25 cellular contexts compared by ENCODE assay signal in the genomic region with DNA sequence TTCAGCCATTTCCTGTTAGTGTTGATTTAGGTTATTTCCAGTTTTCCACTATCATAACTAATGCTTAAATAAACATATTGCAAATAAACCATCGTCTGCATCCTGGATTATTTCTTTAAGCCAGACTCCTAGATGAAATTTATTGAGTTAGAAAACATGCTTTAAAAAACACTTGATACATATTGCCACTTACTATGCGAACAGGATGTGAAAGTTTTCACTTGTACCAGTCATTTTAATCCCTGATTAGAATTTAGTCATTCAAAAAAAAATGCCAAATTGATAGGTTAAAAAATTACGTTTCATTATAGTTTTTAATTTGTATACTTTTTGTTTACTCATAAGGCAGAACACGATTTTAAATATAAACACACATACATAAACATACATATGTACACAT.
"Had no signal": no experiment of that assay in that cellular context is flagged by ENCODE, and none has a peak within 500 bp of the region (broad histone marks: within the 10 kb centered on the region; RNA-seq: fewer than 3 reads in every experiment).

No MANE protein-coding gene starts in this region.

- H3K27ac ChIP-seq: coronary artery, epithelial cell of prostate, esophagus muscularis mucosa, gastrocnemius medialis, heart right ventricle, pancreas, suprapubic skin, thyroid gland, upper lobe of left lung, uterus had no signal

- ATAC-seq: gastrocnemius medialis; heart right ventricle; left lobe of liver; mucosa of descending colon; pancreas; right cardiac atrium; stimulated activated effector memory CD8-positive, alpha-beta T cell treated with anti-CD3 and anti-CD28 coated beads, Interleukin-12 subunit alpha, Interleukin-12 subunit beta, amount 100 ng/mL, for 72 hours; stimulated activated naive CD8-positive, alpha-beta T cell treated with anti-CD3 and anti-CD28 coated beads, Interleukin-15, Interleukin-2, amounts not matched to agents 100 U/mL and 50 U/mL, for 24 hours had no signal

- FAIRE-seq: islet of Langerhans, pancreas had no signal

- H3K9me3 ChIP-seq: esophagus muscularis mucosa, gastrocnemius medialis, heart right ventricle, mucosa of descending colon, pancreas, suprapubic skin, thyroid gland, upper lobe of left lung, uterus had no signal

- H3K36me3 ChIP-seq: esophagus muscularis mucosa, gastrocnemius medialis, heart right ventricle, pancreas, suprapubic skin, thyroid gland, upper lobe of left lung had no signal

- H3K4me1 ChIP-seq: gastrocnemius medialis, suprapubic skin, uterus had no signal

- H3K27ac Mint-ChIP-seq: progenitor cell of endocrine pancreas; stimulated activated effector memory CD8-positive, alpha-beta T cell treated with anti-CD3 and anti-CD28 coated beads, Interleukin-12 subunit alpha, Interleukin-12 subunit beta, amount 100 ng/mL, for 72 hours had no signal

- H3K27me3 ChIP-seq: esophagus muscularis mucosa, gastrocnemius medialis, heart right ventricle, pancreas, suprapubic skin, thyroid gland, upper lobe of left lung, uterus had no signal

- H3K27me3 Mint-ChIP-seq: progenitor cell of endocrine pancreas had no signal

- H3K4me3 Mint-ChIP-seq: nephron; stimulated activated effector memory CD8-positive, alpha-beta T cell treated with anti-CD3 and anti-CD28 coated beads, Interleukin-12 subunit alpha, Interleukin-12 subunit beta, amount 100 ng/mL, for 72 hours had no signal

- H3K4me3 ChIP-seq: coronary artery, esophagus muscularis mucosa, gastrocnemius medialis, heart right ventricle, mucosa of descending colon, pancreas, suprapubic skin, thyroid gland, upper lobe of left lung, uterus had no signal

- DNase-seq: effector memory CD4-positive, alpha-beta T cell; gastrocnemius medialis; heart right ventricle; hypothalamus; kidney glomerular epithelial cell; mammary epithelial cell; mucosa of descending colon; occipital lobe; pancreas; right cardiac atrium; stimulated activated CD4-positive, alpha-beta T cell treated with anti-CD3 and anti-CD28 coated beads, Interleukin-4, amount 100 ng/mL, for 1 hour; stimulated activated CD8-positive, alpha-beta memory T cell treated with anti-CD3 and anti-CD28 coated beads, Interleukin-4, amount 100 ng/mL, for 48 hours; stimulated activated naive CD8-positive, alpha-beta T cell treated with anti-CD3 and anti-CD28 coated beads, Interleukin-15, Interleukin-2, amounts not matched to agents 100 U/mL and 50 U/mL, for 24 hours; thyroid gland; upper lobe of left lung; uterus had no signal

- H3K9me3 Mint-ChIP-seq: nephron; stimulated activated effector memory CD8-positive, alpha-beta T cell treated with anti-CD3 and anti-CD28 coated beads, Interleukin-12 subunit alpha, Interleukin-12 subunit beta, amount 100 ng/mL, for 72 hours had no signal
